9 cellular contexts compared by ENCODE assay signal in genomic region chr6:27593200-27593818, GRCh38.
DNase-seq lines count a peak whose midpoint lies in the region; ATAC-seq, FAIRE-seq and TF ChIP-seq lines count a peak whose summit lies in the region.
"Had no signal": no experiment of that assay in that cellular context is flagged by ENCODE, and none has a peak within 500 bp of the region (broad histone marks: within the 10 kb centered on the region; RNA-seq: fewer than 3 reads in every experiment).

No MANE protein-coding gene starts in this region.

- H3K4me1 ChIP-seq in RWPE2 (ENCODE audit: insufficient read depth, poor library complexity, severe bottlenecking) = no peaks in the 10 kb centered on the region

- H3K27me3 ChIP-seq in H7 (ENCODE audit: control insufficient read depth, insufficient read depth, low read length) (peaks cover 15% of the 10 kb centered on the region), RWPE2 (ENCODE audit: insufficient read depth, poor library complexity, severe bottlenecking) (no peaks in the 10 kb centered on the region)

- no peak for FAIRE-seq in frontal cortex (lab: Jason Lieb, UNC)

- DNase-seq in GM12865 (ENCODE audit: low read depth) (peak; percentile 44), H7 (no peak), RWPE2 (ENCODE audit: low spot score) (no peak), left kidney (ENCODE audit: low read depth, low spot score) (peak; percentile 26), mucosa of gallbladder (ENCODE audit: low spot score) (no peak), cerebellar nuclear complex (lab: John Stamatoyannopoulos, UW) (no peak), frontal cortex (ENCODE audit: low spot score in 2 of 2) (no peak), cortex of kidney (lab: John Stamatoyannopoulos, UW) (no peak)
- DNase-seq: transverse colon had no signal

- H3K36me3 ChIP-seq in H7 (replicated peaks; ENCODE audit: control insufficient read depth, insufficient read depth, low read length) (no peaks in the 10 kb centered on the region), RWPE2 (ENCODE audit: low read depth) (no peaks in the 10 kb centered on the region)
- H3K36me3 ChIP-seq: transverse colon had no signal

- peak; percentile 30 for ATAC-seq in RWPE2 (ENCODE audit: low read depth)

- H3K4me3 ChIP-seq in GM12865 (ENCODE audit: low read depth, low read length) = peak overlapping the region; percentile 59
- H3K4me3 ChIP-seq in H7 (ENCODE audit: insufficient read depth, low read depth, low read length) = peak overlapping the region; percentile 34
- H3K4me3 ChIP-seq in RWPE2 (ENCODE audit: severe bottlenecking) = peak overlapping the region; percentile 42
- H3K4me3 ChIP-seq: transverse colon had no signal

- TF ChIP-seq CTCF in GM12865 (IDR thresholded peaks at IDR 0.05; ENCODE audit: insufficient read depth, low read depth, low read length, missing control alignments) = no peak
- TF ChIP-seq CTCF in RWPE2 (IDR thresholded peaks at IDR 0.05; ENCODE audit: poor library complexity, severe bottlenecking) = no peak

- no peaks in the 10 kb centered on the region for H3K9me3 ChIP-seq in RWPE2 (ENCODE audit: severe bottlenecking)
- H3K9me3 ChIP-seq: transverse colon had no signal

- no peak overlapping the region for H3K27ac ChIP-seq in RWPE2 (ENCODE audit: poor library complexity, severe bottlenecking)
- H3K27ac ChIP-seq: transverse colon had no signal

Comparison
In these comparisons a context has a peak if more than half of its experiments do, and no peak if none do; other contexts are left out.
1. DNase-seq: peak in GM12865 (single experiment) and left kidney (single experiment); none in H7 (single experiment), RWPE2 (single experiment), mucosa of gallbladder (single experiment), cerebellar nuclear complex (0 of 2), frontal cortex (0 of 2) and cortex of kidney (single experiment).
2. Peak in every context shown above with its lines, with median percentiles within 50 percentile points of each other: H3K4me3 ChIP-seq.